In the genomic region with DNA sequence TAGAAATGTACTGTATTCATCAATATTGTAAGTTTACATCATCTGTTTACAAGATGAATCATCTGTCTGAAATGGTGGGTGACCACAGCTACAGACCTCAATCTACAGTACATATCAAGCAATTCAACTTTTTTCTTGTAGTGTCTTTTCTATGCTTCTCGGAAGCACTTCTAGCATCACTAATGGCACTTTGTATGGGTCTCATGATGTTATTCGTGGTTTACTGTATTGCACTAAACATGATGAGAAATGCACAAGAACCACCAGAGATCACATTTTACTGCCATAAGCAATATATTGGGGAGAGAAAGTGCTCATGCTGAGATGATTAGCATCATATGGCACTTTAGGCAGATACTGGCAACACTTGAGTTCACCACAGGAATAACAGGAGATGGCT, we compare ENCODE assay signal across 1 cellular context.
TF ChIP-seq lines count a peak whose summit lies in the region.

No MANE protein-coding gene starts in this region.

TF ChIP-seq in SK-N-SH, 30 proteins besides CTCF, POLR2A, EP300 and RAD21 (continued from another document):
- TF ChIP-seq, protein P1, sequence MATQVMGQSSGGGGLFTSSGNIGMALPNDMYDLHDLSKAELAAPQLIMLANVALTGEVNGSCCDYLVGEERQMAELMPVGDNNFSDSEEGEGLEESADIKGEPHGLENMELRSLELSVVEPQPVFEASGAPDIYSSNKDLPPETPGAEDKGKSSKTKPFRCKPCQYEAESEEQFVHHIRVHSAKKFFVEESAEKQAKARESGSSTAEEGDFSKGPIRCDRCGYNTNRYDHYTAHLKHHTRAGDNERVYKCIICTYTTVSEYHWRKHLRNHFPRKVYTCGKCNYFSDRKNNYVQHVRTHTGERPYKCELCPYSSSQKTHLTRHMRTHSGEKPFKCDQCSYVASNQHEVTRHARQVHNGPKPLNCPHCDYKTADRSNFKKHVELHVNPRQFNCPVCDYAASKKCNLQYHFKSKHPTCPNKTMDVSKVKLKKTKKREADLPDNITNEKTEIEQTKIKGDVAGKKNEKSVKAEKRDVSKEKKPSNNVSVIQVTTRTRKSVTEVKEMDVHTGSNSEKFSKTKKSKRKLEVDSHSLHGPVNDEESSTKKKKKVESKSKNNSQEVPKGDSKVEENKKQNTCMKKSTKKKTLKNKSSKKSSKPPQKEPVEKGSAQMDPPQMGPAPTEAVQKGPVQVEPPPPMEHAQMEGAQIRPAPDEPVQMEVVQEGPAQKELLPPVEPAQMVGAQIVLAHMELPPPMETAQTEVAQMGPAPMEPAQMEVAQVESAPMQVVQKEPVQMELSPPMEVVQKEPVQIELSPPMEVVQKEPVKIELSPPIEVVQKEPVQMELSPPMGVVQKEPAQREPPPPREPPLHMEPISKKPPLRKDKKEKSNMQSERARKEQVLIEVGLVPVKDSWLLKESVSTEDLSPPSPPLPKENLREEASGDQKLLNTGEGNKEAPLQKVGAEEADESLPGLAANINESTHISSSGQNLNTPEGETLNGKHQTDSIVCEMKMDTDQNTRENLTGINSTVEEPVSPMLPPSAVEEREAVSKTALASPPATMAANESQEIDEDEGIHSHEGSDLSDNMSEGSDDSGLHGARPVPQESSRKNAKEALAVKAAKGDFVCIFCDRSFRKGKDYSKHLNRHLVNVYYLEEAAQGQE (IDR thresholded peaks at IDR 0.05; ENCODE audit: low read depth, low read length), result no peak
- TF ChIP-seq, protein P2, sequence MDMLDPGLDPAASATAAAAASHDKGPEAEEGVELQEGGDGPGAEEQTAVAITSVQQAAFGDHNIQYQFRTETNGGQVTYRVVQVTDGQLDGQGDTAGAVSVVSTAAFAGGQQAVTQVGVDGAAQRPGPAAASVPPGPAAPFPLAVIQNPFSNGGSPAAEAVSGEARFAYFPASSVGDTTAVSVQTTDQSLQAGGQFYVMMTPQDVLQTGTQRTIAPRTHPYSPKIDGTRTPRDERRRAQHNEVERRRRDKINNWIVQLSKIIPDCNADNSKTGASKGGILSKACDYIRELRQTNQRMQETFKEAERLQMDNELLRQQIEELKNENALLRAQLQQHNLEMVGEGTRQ (IDR thresholded peaks at IDR 0.05; ENCODE audit: borderline replicate concordance, low read depth, low read length), result no peak
- peak; percentile 48; the same call in 1 of the 2 replicates for TF ChIP-seq FOSL2 (IDR thresholded peaks at IDR 0.05; ENCODE audit: borderline replicate concordance, low read depth)
